In the genomic region with DNA sequence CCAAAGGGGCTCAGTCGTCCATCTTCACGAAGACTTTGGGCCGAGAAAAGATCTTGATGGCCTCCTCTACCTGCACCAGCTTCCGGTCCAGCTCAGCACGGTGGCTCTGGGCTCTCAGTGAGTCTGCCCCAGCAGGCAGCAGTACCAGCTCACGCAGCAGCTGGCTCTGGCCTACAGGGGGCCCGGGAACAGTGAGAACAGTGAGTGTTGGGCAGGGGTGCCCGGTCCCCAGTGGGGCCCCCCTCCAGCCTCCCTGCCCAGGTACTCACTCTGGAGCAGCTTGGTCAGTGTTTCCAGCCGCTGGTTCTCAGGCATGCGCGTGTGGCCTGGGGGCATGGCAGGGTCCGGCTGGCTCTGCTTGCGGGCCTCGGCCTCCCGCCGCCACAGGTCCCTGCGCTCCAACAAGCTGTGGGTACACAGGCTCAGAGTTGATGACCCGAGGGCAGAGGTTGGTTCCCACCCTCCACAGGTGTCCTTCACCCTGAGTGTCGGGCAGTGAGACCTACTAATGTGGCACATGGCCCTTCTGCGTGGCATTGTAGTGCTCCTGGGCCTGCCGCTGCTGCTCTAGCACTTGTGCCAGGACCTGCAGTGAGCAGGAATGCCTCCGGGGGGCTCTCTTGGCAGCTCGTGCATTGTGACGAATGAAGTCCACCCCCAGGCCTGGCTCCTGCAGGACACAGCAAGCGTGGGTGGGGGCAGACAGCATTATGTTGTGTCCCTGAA, we compare ENCODE assay signal across 9 cellular contexts. TPM values are rescaled to one million over a fixed set of nuclear protein-coding genes. Genes with fewer than 3 reads are reported as not detected.
DNase-seq lines count a peak whose midpoint lies in the region; ATAC-seq, FAIRE-seq and TF ChIP-seq lines count a peak whose summit lies in the region.
"Had no signal": no experiment of that assay in that cellular context is flagged by ENCODE, and none has a peak within 500 bp of the region (broad histone marks: within the 10 kb centered on the region; RNA-seq: fewer than 3 reads in every experiment).

No MANE protein-coding gene starts in this region.

- H3K27ac Mint-ChIP-seq in MCF 10A (ENCODE audit: low read depth, unreplicated experiment): no peak overlapping the region
- H3K27ac Mint-ChIP-seq in activated T-helper 17 cell treated with anti-CD3 and anti-CD28 coated beads, Interleukin-2, amount 50 U/mL, for 72 hours: no peak overlapping the region

- H3K4me1 ChIP-seq in breast epithelium: peaks cover 20 to 25% of the 10 kb centered on the region in 2 donors

- peaks cover 1% of the 10 kb centered on the region for H3K36me3 Mint-ChIP-seq in MCF 10A (ENCODE audit: insufficient read depth, unreplicated experiment)
- H3K36me3 Mint-ChIP-seq in activated T-helper 17 cell treated with anti-CD3 and anti-CD28 coated beads, Interleukin-2, amount 50 U/mL, for 72 hours (ENCODE audit: low read depth): peaks cover 22% of the 10 kb centered on the region

- no peak overlapping the region for H3K4me3 Mint-ChIP-seq in MCF 10A (ENCODE audit: unreplicated experiment)
- no peak overlapping the region for H3K4me3 Mint-ChIP-seq in activated T-helper 17 cell treated with anti-CD3 and anti-CD28 coated beads, Interleukin-2, amount 50 U/mL, for 72 hours

- no peak for TF ChIP-seq POLR2A in breast epithelium (IDR thresholded peaks at IDR 0.05)

- H3K27me3 Mint-ChIP-seq in MCF 10A (ENCODE audit: insufficient read depth, unreplicated experiment): no peaks in the 10 kb centered on the region
- H3K27me3 Mint-ChIP-seq in activated T-helper 17 cell treated with anti-CD3 and anti-CD28 coated beads, Interleukin-2, amount 50 U/mL, for 72 hours: no peaks in the 10 kb centered on the region

- no peak overlapping the region for H3K4me3 ChIP-seq in breast epithelium
- no peak overlapping the region for H3K4me3 ChIP-seq in bronchial epithelial cell (ENCODE audit: low read depth, low read length)
- no peak overlapping the region for H3K4me3 ChIP-seq in retinal pigment epithelial cell (ENCODE audit: low read length)

- FAIRE-seq in bronchial epithelial cell (lab: Jason Lieb, UNC): no peak
- FAIRE-seq: G401.6 had no signal

- intact Hi-C loops in MCF 10A (cut with micrococcal nuclease): no loop called here
- intact Hi-C loops in breast epithelium (cut with DNase I; ENCODE audit: low total_unique reads): loop anchor here (10.0 kb wide), 1 partner anchor 141 kb away; a partner anchor contains a TSS

- no TSS peak for BruUV-seq in MCF 10A (replicated peaks; lab: Mats Ljungman, UMichigan)

- CTCF ChIA-PET in MCF 10A (lab: Yijun Ruan, JAX): interaction anchor here (0.6 to 6.9 kb wide), 8 partner anchors 9 to 240 kb away, joined by 3 to 57 read pairs (median 3); no protein-coding TSS in a partner anchor

- POLR2A ChIA-PET in MCF 10A (lab: Yijun Ruan, JAX): interaction anchor here (0.5 to 1.2 kb wide), 3 partner anchors 99 to 127 kb away, joined by 3 read pairs; a partner anchor contains a TSS

- no peak for ATAC-seq in activated T-helper 17 cell treated with anti-CD3 and anti-CD28 coated beads, Interleukin-2, amount 50 U/mL, for 72 hours (replicated peaks)
- ATAC-seq in GM18867 (IDR thresholded peaks at IDR 0.05; ENCODE audit: unreplicated experiment) (no peak), GM21367 (IDR thresholded peaks at IDR 0.05; ENCODE audit: unreplicated experiment) (no peak)

- H3K9me3 Mint-ChIP-seq in MCF 10A (ENCODE audit: unreplicated experiment): no peaks in the 10 kb centered on the region
- no peaks in the 10 kb centered on the region for H3K9me3 Mint-ChIP-seq in activated T-helper 17 cell treated with anti-CD3 and anti-CD28 coated beads, Interleukin-2, amount 50 U/mL, for 72 hours

- H3K4me1 Mint-ChIP-seq in MCF 10A (ENCODE audit: insufficient read depth, unreplicated experiment): peaks cover 6% of the 10 kb centered on the region
- H3K4me1 Mint-ChIP-seq in activated T-helper 17 cell treated with anti-CD3 and anti-CD28 coated beads, Interleukin-2, amount 50 U/mL, for 72 hours: peaks cover 9% of the 10 kb centered on the region

- DNase-seq in MCF 10A (ENCODE audit: unreplicated experiment) (no peak), breast epithelium (ENCODE audit: low spot score in 2 of 2) (no peak), NAMALWA (ENCODE audit: low spot score) (peak; percentile 67), bronchial epithelial cell (ENCODE audit: low read depth) (no peak), retinal pigment epithelial cell (ENCODE audit: low read depth) (no peak)

- H3K27me3 ChIP-seq in breast epithelium (no peaks in the 10 kb centered on the region), bronchial epithelial cell (ENCODE audit: control insufficient read depth, insufficient read depth, low read length) (no peaks in the 10 kb centered on the region)

- H3K27ac ChIP-seq in breast epithelium: no peak overlapping the region

- TF ChIP-seq CTCF in MCF 10A (IDR thresholded peaks at IDR 0.05; ENCODE audit: unreplicated experiment) (peak; percentile 9), breast epithelium (IDR thresholded peaks at IDR 0.05) (no peak), bronchial epithelial cell (IDR thresholded peaks at IDR 0.05; ENCODE audit: insufficient read depth, low read length, severe bottlenecking) (peak; percentile 34), retinal pigment epithelial cell (conservative IDR thresholded peaks at IDR 0.05; ENCODE audit: low read depth, low read length) (peak; percentile 59)

- no peaks in the 10 kb centered on the region for H3K9me3 ChIP-seq in breast epithelium

- H3K36me3 ChIP-seq in breast epithelium (no peaks in the 10 kb centered on the region), bronchial epithelial cell (ENCODE audit: control insufficient read depth, insufficient read depth, low read length) (peaks cover 6% of the 10 kb centered on the region)

RNA-seq across cellular contexts. Expression of a gene that starts 2.6 kb away (rescaled TPM):
- total RNA-seq in MCF 10A (2022): 3.2 and 4.5 TPM in 2 replicates
- total RNA-seq in breast epithelium: 1 to 10 TPM; 6.4 to 8.5 (median 7.2) TPM
- total RNA-seq in bronchial epithelial cell: 2.6 and 4.4 TPM in 2 replicates
- total RNA-seq in activated T-helper 17 cell treated with anti-CD3 and anti-CD28 coated beads, Interleukin-2, amount 50 U/mL, for 72 hours: 10 to 100 TPM; 10.7 to 16.5 TPM

RNA-seq across cellular contexts. Expression of a gene that starts 3.2 kb away (rescaled TPM):
- total RNA-seq in MCF 10A (2022) (12.8 and 14.5 TPM in 2 replicates), breast epithelium (10 to 100 TPM; 18.6 to 21.0 (median 20.1) TPM), bronchial epithelial cell (12.8 and 15.5 TPM in 2 replicates)
- 1 to 10 TPM; 9.1 to 9.4 TPM for total RNA-seq in activated T-helper 17 cell treated with anti-CD3 and anti-CD28 coated beads, Interleukin-2, amount 50 U/mL, for 72 hours

RNA-seq across cellular contexts. Expression of a gene that starts 3.3 kb away (rescaled TPM):
- total RNA-seq in MCF 10A (2022): 26.1 and 33.6 TPM in 2 replicates
- total RNA-seq in breast epithelium: 10 to 100 TPM; 19.4 to 20.6 (median 19.8) TPM
- total RNA-seq in bronchial epithelial cell: 8.4 and 11.0 TPM in 2 replicates
- total RNA-seq in activated T-helper 17 cell treated with anti-CD3 and anti-CD28 coated beads, Interleukin-2, amount 50 U/mL, for 72 hours: 10 to 100 TPM; 37.5 to 63.4 TPM

RNA-seq across cellular contexts. Expression of a gene that starts 3.3 kb away (rescaled TPM):
- total RNA-seq in MCF 10A (2022) (0.54 and 0.65 TPM in 2 replicates), breast epithelium (10 to 100 TPM in 2 of 3 donors, 1 to 10 TPM in 1; 7.2 to 18.1 (median 11.1) TPM), bronchial epithelial cell (0.26 and 0.79 TPM in 2 replicates)
- 1 to 10 TPM; 1.5 to 1.8 TPM for total RNA-seq in activated T-helper 17 cell treated with anti-CD3 and anti-CD28 coated beads, Interleukin-2, amount 50 U/mL, for 72 hours

RNA-seq across cellular contexts. Expression of a gene that starts 18.4 kb away (rescaled TPM):
- total RNA-seq in MCF 10A (2022) (1.6 and 1.9 TPM in 2 replicates), breast epithelium (1 to 10 TPM in 2 of 3 donors, under 1 TPM in 1; 0.96 to 2.3 (median 1.6) TPM), bronchial epithelial cell (not detected in 2 replicates)
- total RNA-seq in activated T-helper 17 cell treated with anti-CD3 and anti-CD28 coated beads, Interleukin-2, amount 50 U/mL, for 72 hours: 100 to 1,000 TPM; 134 to 169 TPM

Comparison
In these comparisons a context has a peak if more than half of its experiments do, and no peak if none do; other contexts are left out.
1. CTCF ChIP-seq: peak in MCF 10A (single experiment), bronchial epithelial cell (single experiment) and retinal pigment epithelial cell (single experiment); none in breast epithelium (0 of 3).